37 cellular contexts compared by ENCODE assay signal in genomic region chrX:120115438-120115963, GRCh38. TPM values are rescaled to one million over a fixed set of nuclear protein-coding genes. Genes with fewer than 3 reads are reported as not detected.
"Had no signal": no experiment of that assay in that cellular context is flagged by ENCODE, and none has a peak within 500 bp of the region (broad histone marks: within the 10 kb centered on the region; RNA-seq: fewer than 3 reads in every experiment).

TSS of gene RHOXF1 (minus strand) at chrX:120115913. CDS start at chrX:120115862, 51 bp downstream.

- H3K4me3 ChIP-seq: adrenal gland, ascending aorta, body of pancreas, breast epithelium, cardiac muscle cell had no signal

- H3K9me3 ChIP-seq: adrenal gland, ascending aorta, body of pancreas, breast epithelium had no signal

- H3K36me3 ChIP-seq: adrenal gland, ascending aorta, brain microvascular endothelial cell, breast epithelium, cardiac muscle cell had no signal

- H3K27ac ChIP-seq: adrenal gland, ascending aorta, body of pancreas, brain microvascular endothelial cell, breast epithelium, cardiac muscle cell had no signal

- H3K27me3 ChIP-seq: adrenal gland, ascending aorta, body of pancreas, brain microvascular endothelial cell, cardiac muscle cell had no signal

- DNase-seq: activated effector memory CD4-positive, alpha-beta T cell treated with anti-CD3 and anti-CD28 coated beads, Interleukin-2, amount 50 U/mL, for 16 hours; activated effector memory CD4-positive, alpha-beta T cell treated with Interleukin-2 at 50 U/mL for 16 hours; activated gamma-delta T cell; activated gamma-delta T cell treated with Interleukin-2 at 50 U/mL for 16 hours; activated naive CD4-positive, alpha-beta T cell; activated naive CD4-positive, alpha-beta T cell treated with anti-CD3 and anti-CD28 coated beads for 36 hours; activated naive CD4-positive, alpha-beta T cell treated with anti-CD3 and anti-CD28 coated beads, Interleukin-2, amount 10 ng/mL, durations not matched to agents 7 days and 5 days; activated naive CD4-positive, alpha-beta T cell treated with anti-CD3 and anti-CD28 coated beads, Interleukin-2, amount 50 U/mL, for 16 hours; activated naive CD4-positive, alpha-beta T cell treated with Interleukin-2 at 50 U/mL for 16 hours; activated naive CD8-positive, alpha-beta T cell treated with anti-CD3 and anti-CD28 coated beads for 36 hours; activated naive CD8-positive, alpha-beta T cell treated with anti-CD3 and anti-CD28 coated beads, Interleukin-2, amount 10 ng/mL, durations not matched to agents 7 days and 5 days; activated naive CD8-positive, alpha-beta T cell treated with anti-CD3 and anti-CD28 coated beads, Interleukin-2, amount 50 U/mL, for 24 hours; activated T-cell treated with anti-CD3 and anti-CD28 coated beads, Interleukin-2, amount 50 U/mL, for 1 hour; activated T-cell treated with anti-CD3 and anti-CD28 coated beads, Interleukin-2, amount 50 U/mL, for 24 hours; activated T-cell treated with anti-CD3 and anti-CD28 coated beads, Interleukin-2, amount 50 U/mL, for 4 hours; activated T-cell treated with anti-CD3 and anti-CD28 coated beads, Interleukin-2, amount 50 U/mL, for 48 hours; activated T-cell treated with anti-CD3 and anti-CD28 coated beads, Interleukin-2, amount 50 U/mL, for 72 hours; adrenal gland; amniotic stem cell; anterior cingulate cortex; body of pancreas; brain microvascular endothelial cell; caudate nucleus; central memory CD4-positive, alpha-beta T cell; cerebellar nuclear complex had no signal

- ATAC-seq: activated naive CD4-positive, alpha-beta T cell treated with anti-CD3 and anti-CD28 coated beads, Interleukin-2, amount 50 U/mL, for 72 hours; activated naive CD8-positive, alpha-beta T cell treated with anti-CD3 and anti-CD28 coated beads, Interleukin-2, amount 50 U/mL, for 24 hours; activated T-cell treated with anti-CD3 and anti-CD28 coated beads, Interleukin-2, amount 50 U/mL, for 4 hours; activated T-cell treated with anti-CD3 and anti-CD28 coated beads, Interleukin-2, amount 50 U/mL, for 72 hours; activated T-helper 17 cell treated with anti-CD3 and anti-CD28 coated beads, Interleukin-2, amount 50 U/mL, for 72 hours; body of pancreas had no signal

- H3K4me1 ChIP-seq: adrenal gland, ascending aorta, body of pancreas, breast epithelium had no signal

- FAIRE-seq: bronchial epithelial cell had no signal

RNA-seq across cellular contexts. Expression of gene RHOXF1, which starts in this region (rescaled TPM):
- total RNA-seq: activated naive CD4-positive, alpha-beta T cell treated with anti-CD3 and anti-CD28 coated beads for 36 hours; activated naive CD8-positive, alpha-beta T cell treated with anti-CD3 and anti-CD28 coated beads for 36 hours; activated T-cell treated with anti-CD3 and anti-CD28 coated beads, Interleukin-2, amount 50 U/mL, for 4 hours; activated T-helper 1 cell treated with anti-CD3 and anti-CD28 coated beads, Interleukin-12 subunit alpha, Interleukin-12 subunit beta, Interleukin-2, Interleukin-4 antibody, amounts not matched to agents 30 ng/mL and 10 ng/mL and 1 ng/mL, durations not matched to agents 14 hours and 24 hours and 36 hours; activated T-helper 2 cell treated with anti-CD3 and anti-CD28 coated beads, Interferon-gamma antibody, Interleukin-2, Interleukin-4, amounts not matched to agents 10 μg/mL and 5 μg/mL and 100 μg/mL, durations not matched to agents 14 hours and 24 hours and 36 hours; ascending aorta; astrocyte; body of pancreas; bronchial epithelial cell; cardiac septum; cerebellum; chondrocyte had no signal
